Comparison of ENCODE assay signal across 15 cellular contexts in genomic region chr1:207754942-207755689, GRCh38. TPM values are rescaled to one million over a fixed set of nuclear protein-coding genes. Genes with fewer than 3 reads are reported as not detected.
DNase-seq lines count a peak whose midpoint lies in the region; ATAC-seq, FAIRE-seq and TF ChIP-seq lines count a peak whose summit lies in the region.
"Had no signal": no experiment of that assay in that cellular context is flagged by ENCODE, and none has a peak within 500 bp of the region (broad histone marks: within the 10 kb centered on the region; RNA-seq: fewer than 3 reads in every experiment).

No MANE protein-coding gene starts in this region.

- no peak for TF ChIP-seq CTCF in 22Rv1 (IDR thresholded peaks at IDR 0.05)
- TF ChIP-seq CTCF in Caco-2 (IDR thresholded peaks at IDR 0.05; ENCODE audit: insufficient read depth in 1 of 2, low read depth in 1 of 2, low read length in 1 of 2, severe bottlenecking in 1 of 2, unreplicated experiment in 1 of 2): no peak
- TF ChIP-seq CTCF in fibroblast of the aortic adventitia (IDR thresholded peaks at IDR 0.05; ENCODE audit: insufficient read depth, low read length): no peak

- peaks cover 53% of the 10 kb centered on the region for H3K36me3 Mint-ChIP-seq in Caco-2 (ENCODE audit: insufficient read depth, unreplicated experiment)

- H3K27ac Mint-ChIP-seq in Caco-2 (ENCODE audit: unreplicated experiment): peak overlapping the region; percentile 0

- POLR2A ChIA-PET in Caco-2 (lab: Charles Lee): no interaction called here

- DNase-seq in Caco-2 (no peak), SKM-1 treated with dmso at 0.1 percent for 144 hours (lab: John Stamatoyannopoulos, UW; ENCODE audit: unreplicated experiment) (peak; percentile 75), fibroblast of the aortic adventitia (ENCODE audit: low read depth) (peak; percentile 37), NCI-H226 (no peak), urothelium cell line (ENCODE audit: low spot score) (no peak), GM12892 (ENCODE audit: insufficient read length) (no peak)
- DNase-seq: NCI-H1694 treated with DMSO at 0.1 percent for 48 hours; SJCRH30; stimulated activated CD4-positive, alpha-beta T cell treated with anti-CD3 and anti-CD28 coated beads, Interleukin-1b, Interleukin-23, amount 100 ng/mL, for 48 hours; stimulated activated naive CD8-positive, alpha-beta T cell treated with anti-CD3 and anti-CD28 coated beads, Interleukin-15, Interleukin-2, amounts not matched to agents 100 U/mL and 50 U/mL, for 24 hours had no signal

- H3K27ac ChIP-seq in 22Rv1: peak overlapping the region; percentile 99
- H3K27ac ChIP-seq: SJCRH30 had no signal

- no peak for ATAC-seq in HG03175 (IDR thresholded peaks at IDR 0.05; ENCODE audit: unreplicated experiment)
- ATAC-seq: stimulated activated naive CD8-positive, alpha-beta T cell treated with anti-CD3 and anti-CD28 coated beads, Interleukin-15, Interleukin-2, amounts not matched to agents 100 U/mL and 50 U/mL, for 24 hours had no signal

- no TSS peak for BruUV-seq in Caco-2 (replicated peaks; lab: Mats Ljungman, UMichigan)

- H3K27me3 Mint-ChIP-seq in Caco-2 (ENCODE audit: insufficient read depth, unreplicated experiment): no peaks in the 10 kb centered on the region
- H3K27me3 Mint-ChIP-seq: activated CD4-positive, alpha-beta memory T cell treated with anti-CD3 and anti-CD28 coated beads for 36 hours had no signal

- H3K4me3 Mint-ChIP-seq in Caco-2 (ENCODE audit: unreplicated experiment): no peak overlapping the region
- H3K4me3 Mint-ChIP-seq: activated CD4-positive, alpha-beta memory T cell treated with anti-CD3 and anti-CD28 coated beads for 36 hours had no signal

- H3K9me3 ChIP-seq in Caco-2: no peaks in the 10 kb centered on the region
- H3K9me3 ChIP-seq: SJCRH30 had no signal

- FAIRE-seq in urothelium cell line (lab: Jason Lieb, UNC) (no peak), GM12892 (lab: Jason Lieb, UNC) (no peak)
- FAIRE-seq: endometrium had no signal

- no peaks in the 10 kb centered on the region for H3K27me3 ChIP-seq in Caco-2 (replicated peaks; ENCODE audit: control insufficient read depth, insufficient read depth, low read length)
- H3K27me3 ChIP-seq: SJCRH30 had no signal

- CTCF ChIA-PET in Caco-2 (lab: Charles Lee): interaction anchor here (1.2 kb wide), 1 partner anchor 42 kb away, joined by 8 read pairs; no protein-coding TSS in a partner anchor

- peaks cover 30% of the 10 kb centered on the region for H3K4me1 Mint-ChIP-seq in Caco-2 (ENCODE audit: low read depth, unreplicated experiment)

- no peaks in the 10 kb centered on the region for H3K9me3 Mint-ChIP-seq in Caco-2 (ENCODE audit: unreplicated experiment)
- H3K9me3 Mint-ChIP-seq: activated CD4-positive, alpha-beta memory T cell treated with anti-CD3 and anti-CD28 coated beads for 36 hours; neural crest cell had no signal

- TF ChIP-seq POLR2A in GM12892 (IDR thresholded peaks at IDR 0.05; ENCODE audit: low read depth, low read length): no peak

- H3K36me3 ChIP-seq in Caco-2 (ENCODE audit: control insufficient read depth, insufficient read depth, low read length): peaks cover 1% of the 10 kb centered on the region; the same call in 1 of the 2 replicates

- peaks cover 38% of the 10 kb centered on the region for H3K4me1 ChIP-seq in Caco-2
- H3K4me1 ChIP-seq: SJCRH30 had no signal

- intact Hi-C loops in Caco-2 (cut with micrococcal nuclease; ENCODE audit: unreplicated experiment): no loop called here

- H3K4me3 ChIP-seq in Caco-2 (ENCODE audit: low read depth, low read length) (no peak overlapping the region), fibroblast of the aortic adventitia (ENCODE audit: low read depth, low read length) (no peak overlapping the region)
- H3K4me3 ChIP-seq: SJCRH30 had no signal

RNA-seq across cellular contexts. Expression of gene CD46, which starts 3.3 kb away (rescaled TPM):
- total RNA-seq in Caco-2 (2022) (152 and 166 TPM in 2 replicates), fibroblast of the aortic adventitia (ENCODE audit: low replicate concordance) (56.4 and 92.3 TPM in 2 replicates)
- polyA plus RNA-seq in GM12892 (2012; ENCODE audit: missing spikeins): 96.6 TPM

Comparison
In these comparisons a context has a peak if more than half of its experiments do, and no peak if none do; other contexts are left out.
1. DNase-seq: peak in SKM-1 treated with dmso at 0.1 percent for 144 hours (single experiment) and fibroblast of the aortic adventitia (single experiment); none in Caco-2 (0 of 2), NCI-H226 (single experiment), urothelium cell line (single experiment) and GM12892 (single experiment).